1 cellular context compared by ENCODE assay signal in the genomic region with DNA sequence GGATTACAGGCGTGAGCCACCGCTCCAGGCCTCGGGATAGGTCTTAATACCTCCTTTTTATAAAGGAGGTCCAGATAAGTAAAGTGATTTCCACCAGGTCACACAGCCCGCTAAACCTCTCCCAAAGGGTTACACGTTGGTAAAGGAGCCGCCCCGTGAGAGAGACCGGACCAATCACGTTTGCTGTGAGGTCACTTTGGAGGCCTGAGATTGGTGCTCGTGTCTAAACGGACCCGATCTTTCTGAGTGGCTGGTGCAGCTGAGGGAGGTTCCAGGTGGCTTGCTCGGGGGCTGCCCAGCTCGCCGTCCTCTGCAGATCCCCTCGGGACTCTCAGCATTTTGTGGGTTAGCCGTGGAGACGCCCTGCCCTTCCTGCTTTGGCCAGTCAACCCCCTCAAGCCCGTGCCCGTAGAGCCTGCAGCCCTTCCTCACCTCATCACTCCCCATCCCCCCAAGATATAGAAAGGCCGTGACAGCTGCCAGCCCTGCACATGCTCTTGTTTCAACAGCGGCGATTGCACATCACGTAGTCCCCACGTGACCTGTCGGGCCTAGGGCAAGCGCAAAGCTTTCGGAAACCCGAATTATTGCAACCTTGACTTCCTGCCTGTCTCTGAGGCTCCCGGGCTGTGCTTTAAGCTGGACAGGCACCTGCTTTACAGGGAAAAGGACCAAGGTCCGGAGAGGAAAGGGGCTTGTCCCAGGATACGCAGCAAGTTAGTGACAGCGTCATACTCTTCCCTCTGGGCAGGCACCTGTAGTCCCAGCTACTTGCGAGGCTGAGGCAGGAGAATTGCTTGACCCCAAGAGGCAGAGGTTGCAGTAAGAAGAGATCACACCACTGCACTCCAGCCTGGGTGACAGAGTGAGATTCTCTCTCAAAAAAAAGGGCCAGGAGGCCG.
TF ChIP-seq lines count a peak whose summit lies in the region.

No MANE protein-coding gene starts in this region.

TF ChIP-seq in neural cell, 6 proteins besides CTCF, POLR2A, EP300 and RAD21 (continued from another document):
- TF ChIP-seq REST (IDR thresholded peaks at IDR 0.05; ENCODE audit: borderline replicate concordance) = peak; percentile 58
